In the genomic region with DNA sequence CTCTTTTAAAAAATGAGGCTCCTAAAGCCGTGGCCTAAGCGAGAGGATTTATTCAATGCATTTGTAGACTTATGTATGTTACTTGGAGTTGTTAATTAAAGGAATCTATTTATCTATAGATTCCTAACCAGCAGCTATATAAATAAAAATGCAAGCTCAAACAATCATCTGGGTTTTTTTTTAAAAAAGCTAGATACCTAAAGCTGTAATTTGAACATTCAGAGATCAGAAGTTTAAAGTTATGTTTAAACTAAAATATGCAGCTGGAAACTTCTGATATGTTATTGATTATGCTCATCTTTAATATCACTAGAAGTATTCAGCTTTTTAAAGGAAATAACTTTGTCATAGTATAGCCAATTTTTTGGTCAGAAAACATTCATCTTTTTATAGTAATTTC, we compare ENCODE assay signal across 11 cellular contexts. TPM values are rescaled to one million over a fixed set of nuclear protein-coding genes. Genes with fewer than 3 reads are reported as not detected.
A peak's percentile ranks its signal among the peaks of the same experiment; 100 is the strongest.
DNase-seq lines count a peak whose midpoint lies in the region; ATAC-seq, FAIRE-seq and TF ChIP-seq lines count a peak whose summit lies in the region.
"Had no signal": no experiment of that assay in that cellular context is flagged by ENCODE, and none has a peak within 500 bp of the region (broad histone marks: within the 10 kb centered on the region; RNA-seq: fewer than 3 reads in every experiment).

No MANE protein-coding gene starts in this region.

- H3K27ac ChIP-seq in HUES6 (ENCODE audit: low read depth, low read length) (no peak overlapping the region), brain microvascular endothelial cell (no peak overlapping the region), HepG2 (ENCODE audit: extremely low read length, insufficient read depth, low read length) (no peak overlapping the region), stomach (peak overlapping the region in 4 of 5 donors; percentile 88 to 93 (median 90))

- POLR2A ChIA-PET in HepG2 (lab: Yijun Ruan, JAX): interaction anchor here (0.7 kb wide), 1 partner anchor 22 kb away, joined by 3 read pairs; no protein-coding TSS in a partner anchor

- no peak for ATAC-seq in HepG2
- ATAC-seq in mucosa of descending colon: no peak

- H3K9me3 ChIP-seq in HUES6 (ENCODE audit: control insufficient read depth, insufficient read depth, low read depth, low read length) (no peaks in the 10 kb centered on the region), HepG2 (ENCODE audit: low read length) (no peaks in the 10 kb centered on the region), stomach (no peaks in the 10 kb centered on the region), mucosa of descending colon (no peaks in the 10 kb centered on the region)

- CTCF ChIA-PET in HepG2 (lab: Yijun Ruan, JAX; ENCODE audit: low intra/inter-chr PET ratio, low total read pairs): no interaction called here

- no peak for TF ChIP-seq CTCF in brain microvascular endothelial cell (IDR thresholded peaks at IDR 0.05; ENCODE audit: low read depth, low read length, missing control alignments)
- no peak for TF ChIP-seq CTCF in HepG2 (CRISPR knock-in tag; IDR thresholded peaks at IDR 0.05)
- TF ChIP-seq CTCF in stomach (IDR thresholded peaks at IDR 0.05): no peak
- no peak for TF ChIP-seq CTCF in mucosa of descending colon (IDR thresholded peaks at IDR 0.05)

- TF ChIP-seq RAD21 in HepG2 (CRISPR knock-in tag; IDR thresholded peaks at IDR 0.05): no peak

- TF ChIP-seq EP300 in HepG2 (IDR thresholded peaks at IDR 0.05; ENCODE audit: low read depth in 2 of 2, low read length in 2 of 2) (no peak), HepG2 (CRISPR knock-in tag; IDR thresholded peaks at IDR 0.05; ENCODE audit: borderline replicate concordance) (no peak), stomach (IDR thresholded peaks at IDR 0.05) (no peak)

- intact Hi-C loops in HepG2 (cut with micrococcal nuclease; ENCODE audit: unreplicated experiment): loop anchor here (1.0 kb wide), 1 partner anchor 139 kb away; no protein-coding TSS in a partner anchor
- intact Hi-C loops in stomach (cut with DNase I; ENCODE audit: low total_unique reads): no loop called here
- intact Hi-C loops in mucosa of descending colon (cut with DNase I, micrococcal nuclease): loop anchor here (5.0 to 10.0 kb wide), 2 partner anchors 139 to 141 kb away; no protein-coding TSS in a partner anchor

- no TSS peak for BruUV-seq in HepG2 (replicated peaks; lab: Mats Ljungman, UMichigan)

- H3K4me1 ChIP-seq in HUES6 (ENCODE audit: control insufficient read depth, insufficient read depth, low read length) (peaks cover 41% of the 10 kb centered on the region), HepG2 (ENCODE audit: insufficient read depth, low read length) (peaks cover 19% of the 10 kb centered on the region), stomach (peaks cover 0 to 27% (median 21%) of the 10 kb centered on the region in 4 donors), mucosa of descending colon (ENCODE audit: low read depth) (peaks cover 21% of the 10 kb centered on the region)

- in situ Hi-C loops in brain microvascular endothelial cell (cut with HindIII; ENCODE audit: low pct_ligation_motif_present, low sequenced_read_pairs) (loop anchor here (25.0 kb wide), 1 partner anchor 1401 kb away; no protein-coding TSS in a partner anchor), HepG2 (cut with HindIII; ENCODE audit: extremely low pct_ligation_motif_present, low pct_unique_long_range_greater_than_20kb) (loop anchor here (10.0 to 25.0 kb wide), 5 partner anchors 776 to 1601 kb away; no protein-coding TSS in a partner anchor)

- H3K4me3 ChIP-seq in HUES6 (ENCODE audit: low read depth, low read length) (peak overlapping the region; percentile 65), brain microvascular endothelial cell (ENCODE audit: low read depth, low read length) (peak overlapping the region; percentile 76), HepG2 (replicated peaks in 1 of 3; ENCODE audit: insufficient read depth in 1 of 3, low read depth in 2 of 3, low read length in 3 of 3) (peak overlapping the region; percentile 71 to 93 (median 85); a peak in 5 of 6 replicates), stomach (peak overlapping the region; percentile 70 to 83 (median 72)), mucosa of descending colon (no peak overlapping the region)

- H3K79me2 ChIP-seq in HepG2 (ENCODE audit: insufficient read depth, low read length): no peaks in the 10 kb centered on the region

- H3K9ac ChIP-seq in HUES6 (ENCODE audit: low read length) (no peak overlapping the region), HepG2 (ENCODE audit: insufficient read depth, low read depth, low read length) (peak overlapping the region; percentile 66)

- peak overlapping the region; percentile 99 for H3K4me2 ChIP-seq in HepG2 (ENCODE audit: low read depth, low read length)

- FAIRE-seq in HepG2 (lab: Jason Lieb, UNC): peak; percentile 34
- FAIRE-seq: islet of Langerhans had no signal

- DNase-seq in brain microvascular endothelial cell (no peak), HepG2 (ENCODE audit: low spot score) (no peak), stomach (no peak), mucosa of descending colon (no peak), kidney glomerular epithelial cell (lab: John Stamatoyannopoulos, UW) (no peak), HuH-7 (ENCODE audit: low spot score) (no peak), NCI-H1105 (lab: John Stamatoyannopoulos, UW) (no peak)
- DNase-seq: GOT3, SHP77 treated with DMSO at 0.1 percent for 48 hours had no signal

- 1% methylated on average over 2 of the region's 2 CpGs for WGBS in HepG2 (ENCODE audit: low lambda C conversion rate)
- 0 to 14% (median 5%) methylated on average over 2 of the region's 2 CpGs for WGBS in stomach, 5 donors

- peaks cover 99% of the 10 kb centered on the region for H3K27me3 ChIP-seq in HUES6 (ENCODE audit: control insufficient read depth, insufficient read depth, low read length)
- H3K27me3 ChIP-seq in brain microvascular endothelial cell (replicated peaks): peaks cover 84% of the 10 kb centered on the region
- H3K27me3 ChIP-seq in HepG2 (ENCODE audit: control insufficient read depth in 1 of 2, insufficient read depth in 2 of 2, low read length in 2 of 2): peaks cover 0 to 11% of the 10 kb centered on the region in 2 experiments; a peak in 3 of 5 replicates
- peaks cover 0 to 67% (median 26%) of the 10 kb centered on the region in 3 donors for H3K27me3 ChIP-seq in stomach

- H2AFZ ChIP-seq in HepG2 (ENCODE audit: low read length): no peak overlapping the region

- TF ChIP-seq POLR2A in HepG2 (IDR thresholded peaks at IDR 0.05; ENCODE audit: insufficient read depth in 1 of 2, low read depth in 2 of 2, low read length in 2 of 2) (no peak), stomach (IDR thresholded peaks at IDR 0.05) (no peak)

- H3K36me3 ChIP-seq in HUES6 (ENCODE audit: control insufficient read depth, insufficient read depth, low read length) (no peaks in the 10 kb centered on the region), brain microvascular endothelial cell (replicated peaks) (no peaks in the 10 kb centered on the region), HepG2 (replicated peaks in 1 of 2; ENCODE audit: control insufficient read depth in 1 of 2, insufficient read depth in 2 of 2, low read length in 2 of 2) (no peaks in the 10 kb centered on the region; a peak in 1 of 5 replicates), stomach (peaks cover 3 to 35% (median 11%) of the 10 kb centered on the region in 4 donors), mucosa of descending colon (ENCODE audit: low read depth) (no peaks in the 10 kb centered on the region)

- H4K20me1 ChIP-seq in HepG2 (ENCODE audit: insufficient read depth, low read length): no peaks in the 10 kb centered on the region

TF ChIP-seq in HepG2, 621 proteins besides CTCF, POLR2A, EP300 and RAD21:
- TF ChIP-seq NONO (IDR thresholded peaks at IDR 0.05): no peak
- no peak for TF ChIP-seq NONO (CRISPR knock-in tag; conservative IDR thresholded peaks at IDR 0.05)

RNA-seq across cellular contexts. Expression of gene MEIS1, which starts 1.0 kb away (rescaled TPM):
- 4.5 and 6.0 TPM in 2 replicates for total RNA-seq in HepG2 (2016; rRNA removed; fragmentation: Illumina TruSeq; extraction: Trizol)
- 0.88 and 1.3 TPM in 2 replicates for total RNA-seq in HepG2 (2016; cell fraction: cytosol; rRNA removed; fragmentation: Illumina TruSeq; extraction: Trizol; ENCODE audit: low read depth)
- total RNA-seq in HepG2 (2016; cell fraction: insoluble cytoplasmic fraction; rRNA removed; fragmentation: Illumina TruSeq; extraction: Trizol): 4.4 and 6.6 TPM in 2 replicates
- 2.1 and 4.3 TPM in 2 replicates for total RNA-seq in HepG2 (2016; cell fraction: membrane; rRNA removed; fragmentation: Illumina TruSeq; extraction: Trizol)
- total RNA-seq in HepG2 (2016; cell fraction: nucleus; rRNA removed; fragmentation: Illumina TruSeq; extraction: Trizol): 11.1 and 12.8 TPM in 2 replicates
- polyA plus RNA-seq in HepG2 (2011; rRNA removed): 2.6 and 3.8 TPM in 2 replicates
- polyA plus RNA-seq in HepG2 (2011; cell fraction: cytosol; rRNA removed): 1.2 and 2.1 TPM in 2 replicates
- 3.6 and 3.7 TPM in 2 replicates for polyA plus RNA-seq in HepG2 (2011; cell fraction: nucleus; rRNA removed)
- polyA plus RNA-seq in HepG2 (2012): 1.7 and 2.9 TPM in 2 replicates
- polyA plus RNA-seq in HepG2 (2016; cell fraction: cytosol; fragmentation: Illumina TruSeq; extraction: Trizol; ENCODE audit: low read depth): 0.16 and 0.49 TPM in 2 replicates
- 4.1 and 4.2 TPM in 2 replicates for polyA plus RNA-seq in HepG2 (2016; cell fraction: insoluble cytoplasmic fraction; fragmentation: Illumina TruSeq; extraction: Trizol; ENCODE audit: low read depth)
- polyA plus RNA-seq in HepG2 (2016; cell fraction: membrane; fragmentation: Illumina TruSeq; extraction: Trizol; ENCODE audit: low read depth): 1.0 and 1.1 TPM in 2 replicates
- 4.8 and 9.7 TPM in 2 replicates for polyA plus RNA-seq in HepG2 (2016; cell fraction: nucleus; fragmentation: Illumina TruSeq; extraction: Trizol; ENCODE audit: insufficient read depth, low read depth)
- 6.9 and 19.7 TPM in 2 replicates for polyA minus RNA-seq in HepG2 (2011; rRNA and poly(A)+ RNA removed; ENCODE audit: low replicate concordance)
- 4.3 and 5.7 TPM in 2 replicates for polyA minus RNA-seq in HepG2 (2011; cell fraction: cytosol; rRNA and poly(A)+ RNA removed)
- 19.1 and 25.4 TPM in 2 replicates for polyA minus RNA-seq in HepG2 (2011; cell fraction: nucleus; rRNA and poly(A)+ RNA removed)
- 100 to 1,000 TPM in 2 of 5 donors, 10 to 100 TPM in 3; 31.2 to 172 (median 57.4) TPM for total RNA-seq in stomach
- polyA plus RNA-seq in stomach: 10 to 100 TPM in 1 of 3 donors, 1 to 10 TPM in 2; 4.8 to 36.8 (median 9.8) TPM
- 100 to 1,000 TPM in 1 of 3 donors, 10 to 100 TPM in 2; 23.2 to 196 (median 33.4) TPM for total RNA-seq in mucosa of descending colon

Comparison
In these comparisons a context has a peak if more than half of its experiments do, and no peak if none do; other contexts are left out.
1. H3K27ac ChIP-seq: peak in stomach (4 of 5); none in HUES6 (single experiment), brain microvascular endothelial cell (single experiment) and HepG2 (single experiment).